Comparison of ENCODE assay signal across 8 cellular contexts in genomic region chr11:2301631-2302272, GRCh38. TPM values are rescaled to one million over a fixed set of nuclear protein-coding genes. Genes with fewer than 3 reads are reported as not detected.
DNase-seq lines count a peak whose midpoint lies in the region; ATAC-seq and TF ChIP-seq lines count a peak whose summit lies in the region.

C11orf21 (minus strand) TSS chr11:2301918; CDS start chr11:2301808, 110 bp downstream.
TSPAN32 (plus strand) TSS chr11:2302013; CDS start chr11:2302150, 137 bp downstream.

- H3K4me3 ChIP-seq in CD8-positive, alpha-beta memory T cell (ENCODE audit: low read length): peak within 1 kb of the TSS; percentile 88
- H3K4me3 ChIP-seq in HL-60 (replicated peaks; ENCODE audit: insufficient read depth, low read length) (peak within 1 kb of the TSS; percentile 69), fibroblast of villous mesenchyme (ENCODE audit: low read depth, low read length) (no peak within 1 kb of the TSS)

- H3K4me3 Mint-ChIP-seq in CD8-positive, alpha-beta memory T cell: peak within 1 kb of the TSS; percentile 94 to 98 (median 96)

- H3K36me3 Mint-ChIP-seq in CD8-positive, alpha-beta memory T cell: peaks cover 0 to 19% (median 0%) of the 10 kb centered on the region in 3 donors

- H3K4me1 Mint-ChIP-seq in CD8-positive, alpha-beta memory T cell: peaks cover 43 to 91% (median 50%) of the 10 kb centered on the region in 3 donors

- no peaks in the 10 kb centered on the region for H3K27me3 Mint-ChIP-seq in CD8-positive, alpha-beta memory T cell

- H3K27ac ChIP-seq in CD8-positive, alpha-beta memory T cell (ENCODE audit: low read depth, low read length): peak within 1 kb of the TSS; percentile 79
- peak within 1 kb of the TSS; percentile 98 for H3K27ac ChIP-seq in HL-60 (replicated peaks)

- TF ChIP-seq CTCF in HL-60 (IDR thresholded peaks at IDR 0.05; ENCODE audit: insufficient read depth, low read length) (no peak), fibroblast of villous mesenchyme (IDR thresholded peaks at IDR 0.05; ENCODE audit: insufficient read depth, low read depth, low read length) (no peak)

- CTCF ChIA-PET in CD8-positive, alpha-beta memory T cell (lab: Charles Lee): interaction anchor here (0.7 to 9.7 kb wide), 4 partner anchors 32 to 118 kb away, joined by 4 to 317 read pairs (median 8); partner anchors contain the start of genes ASCL2 and TSSC4

- ATAC-seq in GM21737 (IDR thresholded peaks at IDR 0.05; ENCODE audit: unreplicated experiment) (no peak), GM21576 (IDR thresholded peaks at IDR 0.05; ENCODE audit: unreplicated experiment) (no peak)

- no peaks in the 10 kb centered on the region for H3K27me3 ChIP-seq in CD8-positive, alpha-beta memory T cell (ENCODE audit: insufficient read depth, low read length, poor library complexity, severe bottlenecking)
- H3K27me3 ChIP-seq in HL-60 (ENCODE audit: insufficient read depth, poor library complexity, severe bottlenecking): no peaks in the 10 kb centered on the region

- peaks cover 6% of the 10 kb centered on the region for H3K36me3 ChIP-seq in CD8-positive, alpha-beta memory T cell (ENCODE audit: insufficient read depth, low read length)

- no peaks in the 10 kb centered on the region for H3K9me3 Mint-ChIP-seq in CD8-positive, alpha-beta memory T cell

- peak; percentile 43 to 80 (median 67) for DNase-seq in CD8-positive, alpha-beta memory T cell
- peak; percentile 97 to 100 for DNase-seq in HL-60 (ENCODE audit: low read depth in 1 of 2, low spot score in 1 of 2)
- peak; percentile 33 to 48 for DNase-seq in activated CD4-positive, alpha-beta T cell treated with anti-CD3 and anti-CD28 coated beads for 4 hours
- DNase-seq in fibroblast of villous mesenchyme (ENCODE audit: low read depth): peak; percentile 62
- DNase-seq in stimulated activated CD4-positive, alpha-beta T cell treated with anti-CD3 and anti-CD28 coated beads, Interleukin-15, amount 100 ng/mL, for 24 hours: peak; percentile 75
- DNase-seq in cerebellum (ENCODE audit: low spot score): no peak

- POLR2A ChIA-PET in CD8-positive, alpha-beta memory T cell (lab: Charles Lee): interaction anchor here (0.9 to 1.4 kb wide), 4 partner anchors 8 to 98 kb away, joined by 4 to 5 read pairs (median 4); partner anchors contain the start of gene TSSC4

- peaks cover 72% of the 10 kb centered on the region for H3K4me1 ChIP-seq in CD8-positive, alpha-beta memory T cell (ENCODE audit: insufficient read depth, low read length)

- no peaks in the 10 kb centered on the region for H3K9me3 ChIP-seq in CD8-positive, alpha-beta memory T cell (ENCODE audit: low read length)

- peak within 1 kb of the TSS; percentile 91 to 98 (median 94) for H3K27ac Mint-ChIP-seq in CD8-positive, alpha-beta memory T cell

RNA-seq across cellular contexts. Expression of gene C11orf21, which starts in this region (rescaled TPM):
- 1 to 10 TPM; 8.8 to 9.4 TPM for total RNA-seq in CD8-positive, alpha-beta memory T cell
- 30.1 TPM for polyA plus RNA-seq in CD8-positive, alpha-beta memory T cell
- total RNA-seq in fibroblast of villous mesenchyme (not detected in 2 replicates), cerebellum (0.27 TPM)

RNA-seq across cellular contexts. Expression of gene TSPAN32, which starts in this region (rescaled TPM):
- total RNA-seq in CD8-positive, alpha-beta memory T cell: 1 to 10 TPM; 6.6 to 7.4 TPM
- polyA plus RNA-seq in CD8-positive, alpha-beta memory T cell: 68.5 TPM
- total RNA-seq in fibroblast of villous mesenchyme (under 0.01 and 0.43 TPM in 2 replicates), cerebellum (0.27 TPM)

Comparison
In these comparisons a context has a peak if more than half of its experiments do, and no peak if none do; other contexts are left out.
1. Peak in DNase-seq in fibroblast of villous mesenchyme; RNA of the genes that start here not detected or under 1 TPM.